ENCODE assay signal across 21 cellular contexts in the genomic region with DNA sequence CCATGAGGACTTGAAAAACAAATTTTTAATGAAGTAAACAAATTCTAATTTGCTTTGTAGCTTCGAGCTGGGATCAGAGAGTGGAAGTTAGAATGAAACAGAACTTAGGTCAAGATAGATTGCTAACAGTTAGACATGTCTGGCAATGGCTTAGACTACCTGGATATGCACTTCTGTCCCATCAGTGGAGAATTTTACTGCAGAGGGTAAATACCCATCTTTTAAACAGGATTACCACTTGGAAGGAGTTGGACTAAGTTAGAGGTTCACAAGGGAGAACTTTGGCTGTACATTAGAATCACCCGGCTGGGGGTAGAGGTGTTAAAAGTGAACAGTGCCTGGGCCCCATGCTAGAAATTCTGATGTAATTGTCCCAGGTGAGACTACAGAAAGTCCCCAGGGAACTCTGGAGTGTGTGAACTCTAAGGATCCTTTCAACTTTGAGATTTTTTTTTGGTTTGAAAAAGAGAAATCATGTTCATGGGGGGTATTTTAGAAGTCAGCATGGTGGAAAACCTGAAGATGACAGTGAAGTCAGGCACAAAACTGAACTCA. TPM values are rescaled to one million over a fixed set of nuclear protein-coding genes. Genes with fewer than 3 reads are reported as not detected.
A peak's percentile ranks its signal among the peaks of the same experiment; 100 is the strongest.
DNase-seq lines count a peak whose midpoint lies in the region; ATAC-seq and TF ChIP-seq lines count a peak whose summit lies in the region.
"Had no signal": no experiment of that assay in that cellular context is flagged by ENCODE, and none has a peak within 500 bp of the region (broad histone marks: within the 10 kb centered on the region; RNA-seq: fewer than 3 reads in every experiment).

No MANE protein-coding gene starts in this region.

- no peak for TF ChIP-seq CTCF in coronary artery (IDR thresholded peaks at IDR 0.05)

- ATAC-seq in activated T-cell treated with anti-CD3 and anti-CD28 coated beads, Interleukin-2, amount 50 U/mL, for 72 hours (replicated peaks in 1 of 2) = no peak
- peak; percentile 36 for ATAC-seq in GM21723 (IDR thresholded peaks at IDR 0.05; ENCODE audit: unreplicated experiment)
- no peak for ATAC-seq in stimulated activated naive B cell treated with anti-CD40 and anti-IgM and Interleukin-4, amounts not matched to agents 10 μg/mL and 1 μg/mL and 100 μg/mL, for 72 hours (replicated peaks)
- ATAC-seq in GM21447 (IDR thresholded peaks at IDR 0.05; ENCODE audit: unreplicated experiment) = no peak
- ATAC-seq in HG03045 (IDR thresholded peaks at IDR 0.05; ENCODE audit: unreplicated experiment) = no peak
- ATAC-seq: Panc1, SK-N-SH treated with all-trans-retinoic acid at 6 μM for 48 hours had no signal

- H3K4me1 Mint-ChIP-seq in activated T-cell treated with anti-CD3 and anti-CD28 coated beads, Interleukin-2, amount 50 U/mL, for 72 hours (ENCODE audit: low read depth) = peaks cover 71% of the 10 kb centered on the region
- H3K4me1 Mint-ChIP-seq in stimulated activated naive B cell treated with anti-CD40 and anti-IgM and Interleukin-4, amounts not matched to agents 10 μg/mL and 1 μg/mL and 100 μg/mL, for 72 hours = peaks cover 59 to 88% of the 10 kb centered on the region in 2 donors

- DNase-seq in activated T-cell treated with anti-CD3 and anti-CD28 coated beads, Interleukin-2, amount 50 U/mL, for 72 hours = no peak
- DNase-seq in activated T-cell treated with anti-CD3 and anti-CD28 coated beads for 4 hours (no peak), coronary artery (ENCODE audit: low spot score) (no peak), NCI-H1417 treated with DMSO at 0.1 percent for 48 hours (lab: John Stamatoyannopoulos, UW) (no peak)
- no peak for DNase-seq in stimulated activated naive B cell treated with anti-CD40 and anti-IgM and Interleukin-4, amounts not matched to agents 10 μg/mL and 1 μg/mL and 100 μg/mL, for 72 hours
- DNase-seq: ACHN; activated naive CD4-positive, alpha-beta T cell; cortex of kidney; GOT3; islet precursor cell; MM.1S; NCI-H187 treated with DMSO at 0.1 percent for 48 hours; NCI-H524 treated with DMSO at 0.1 percent for 48 hours; ovary; sigmoid colon; stimulated activated CD4-positive, alpha-beta T cell treated with anti-CD3 and anti-CD28 coated beads, Interleukin-4, amount 100 ng/mL, for 1 hour had no signal

- no peak overlapping the region for H3K4me3 ChIP-seq in coronary artery
- H3K4me3 ChIP-seq: ovary, sigmoid colon had no signal

- no peaks in the 10 kb centered on the region for H3K9me3 Mint-ChIP-seq in activated T-cell treated with anti-CD3 and anti-CD28 coated beads, Interleukin-2, amount 50 U/mL, for 72 hours
- peaks cover 3 to 9% of the 10 kb centered on the region in 2 donors for H3K9me3 Mint-ChIP-seq in stimulated activated naive B cell treated with anti-CD40 and anti-IgM and Interleukin-4, amounts not matched to agents 10 μg/mL and 1 μg/mL and 100 μg/mL, for 72 hours

- H3K27ac ChIP-seq in coronary artery = peak overlapping the region; percentile 18 to 64
- H3K27ac ChIP-seq: ovary had no signal

- H3K27me3 Mint-ChIP-seq in activated T-cell treated with anti-CD3 and anti-CD28 coated beads, Interleukin-2, amount 50 U/mL, for 72 hours (ENCODE audit: low read depth) = no peaks in the 10 kb centered on the region
- H3K27me3 Mint-ChIP-seq in stimulated activated naive B cell treated with anti-CD40 and anti-IgM and Interleukin-4, amounts not matched to agents 10 μg/mL and 1 μg/mL and 100 μg/mL, for 72 hours = no peaks in the 10 kb centered on the region

- H3K4me3 Mint-ChIP-seq in activated T-cell treated with anti-CD3 and anti-CD28 coated beads, Interleukin-2, amount 50 U/mL, for 72 hours = peak overlapping the region in 1 of 2 donors; percentile 59
- peak overlapping the region; percentile 42 to 74 for H3K4me3 Mint-ChIP-seq in stimulated activated naive B cell treated with anti-CD40 and anti-IgM and Interleukin-4, amounts not matched to agents 10 μg/mL and 1 μg/mL and 100 μg/mL, for 72 hours

- peak overlapping the region; percentile 6 for H3K27ac Mint-ChIP-seq in activated T-cell treated with anti-CD3 and anti-CD28 coated beads, Interleukin-2, amount 50 U/mL, for 72 hours
- peak overlapping the region; percentile 93 for H3K27ac Mint-ChIP-seq in stimulated activated naive B cell treated with anti-CD40 and anti-IgM and Interleukin-4, amounts not matched to agents 10 μg/mL and 1 μg/mL and 100 μg/mL, for 72 hours

- H3K36me3 Mint-ChIP-seq in activated T-cell treated with anti-CD3 and anti-CD28 coated beads, Interleukin-2, amount 50 U/mL, for 72 hours (ENCODE audit: insufficient read depth in 2 of 2) = peaks cover 0 to 2% of the 10 kb centered on the region in 2 donors
- H3K36me3 Mint-ChIP-seq in stimulated activated naive B cell treated with anti-CD40 and anti-IgM and Interleukin-4, amounts not matched to agents 10 μg/mL and 1 μg/mL and 100 μg/mL, for 72 hours = peaks cover 25 to 54% of the 10 kb centered on the region in 2 donors

RNA-seq across cellular contexts. Expression of a gene that starts 35.5 kb away (rescaled TPM):
- total RNA-seq in activated T-cell treated with anti-CD3 and anti-CD28 coated beads, Interleukin-2, amount 50 U/mL, for 72 hours = 10 to 100 TPM in 1 of 2 donors, under 1 TPM in 1; 0.53 to 12.9 TPM
